ENCODE assay signal across 17 cellular contexts in the genomic region with DNA sequence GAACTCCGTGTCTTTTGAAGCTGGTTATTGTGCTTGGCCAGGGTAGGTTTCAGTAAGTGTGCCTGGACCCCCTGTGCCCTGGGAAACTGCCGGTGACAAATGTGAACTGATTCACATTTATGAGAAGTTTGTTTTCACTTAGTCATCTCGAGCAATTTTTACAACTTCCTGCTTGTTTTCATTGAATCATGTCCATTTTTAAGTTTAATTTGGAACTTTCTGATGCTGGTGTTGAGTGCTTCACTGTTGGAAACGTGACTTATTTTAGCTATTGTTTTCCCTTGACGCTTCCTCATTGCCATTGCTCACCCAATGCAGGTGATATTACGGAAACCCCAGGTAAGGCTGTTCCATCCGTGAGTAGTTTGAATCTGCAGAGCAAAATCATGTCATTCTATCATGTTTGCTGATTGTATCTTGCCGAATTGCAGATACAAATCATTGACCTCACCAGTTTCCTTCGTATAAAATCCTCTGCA.
DNase-seq lines count a peak whose midpoint lies in the region; ATAC-seq, FAIRE-seq and TF ChIP-seq lines count a peak whose summit lies in the region.
"Had no signal": no experiment of that assay in that cellular context is flagged by ENCODE, and none has a peak within 500 bp of the region (broad histone marks: within the 10 kb centered on the region; RNA-seq: fewer than 3 reads in every experiment).

No MANE protein-coding gene starts in this region.

- H2AFZ ChIP-seq in PC-9 = 0 out of 2 replicates have a peak overlapping the region, but pooled peaks have one; percentile 8

- WGBS in A549 (ENCODE audit: missing lambda C conversion rate) = 10% methylated on average over 9 of the region's 9 CpGs
- WGBS in tibial nerve, 2 donors = 48 to 53% methylated on average over 9 of the region's 9 CpGs

- H3K79me2 ChIP-seq in PC-9 (ENCODE audit: low read depth) = no peaks in the 10 kb centered on the region

- peaks cover 30% of the 10 kb centered on the region for H3F3A ChIP-seq in PC-9 (ENCODE audit: insufficient read depth, low read depth)

- H3K4me1 ChIP-seq in A549 = peaks cover 19% of the 10 kb centered on the region
- H3K4me1 ChIP-seq in PC-9 (replicated peaks; ENCODE audit: insufficient read depth) = peaks cover 39% of the 10 kb centered on the region
- H3K4me1 ChIP-seq in tibial nerve = peaks cover 0 to 5% (median 0%) of the 10 kb centered on the region in 4 donors

- TF ChIP-seq POLR2A in A549 (IDR thresholded peaks at IDR 0.05; ENCODE audit: low read length) (no peak), tibial nerve (IDR thresholded peaks at IDR 0.05) (no peak)

- intact Hi-C loops in PC-9 (cut with micrococcal nuclease; ENCODE audit: unreplicated experiment) = no loop called here

- DNase-seq in A549 (ENCODE audit: low read depth in 1 of 2, low spot score in 1 of 2) (peak in 1 of 2 experiments; percentile 54), GM03348 (ENCODE audit: low spot score) (peak; percentile 33), PC-9 (peak in 1 of 2 experiments; percentile 87), fibroblast of villous mesenchyme (ENCODE audit: low read depth) (peak; percentile 49), amygdala (lab: John Stamatoyannopoulos, UW) (no peak), tibial nerve (ENCODE audit: low spot score in 2 of 2) (no peak), UCSD-AML1 (lab: John Stamatoyannopoulos, UW; ENCODE audit: unreplicated experiment) (no peak), activated gamma-delta T cell treated with Interleukin-2 at 50 U/mL for 16 hours (no peak)
- DNase-seq: activated B cell treated with CpG ODN at 0.5 μM for 24 hours; activated naive CD8-positive, alpha-beta T cell treated with anti-CD3 and anti-CD28 coated beads, Interleukin-2, amount 10 ng/mL, durations not matched to agents 7 days and 5 days; C1 segment of cervical spinal cord; cerebellar nuclear complex; head of caudate nucleus; NCI-H1417 had no signal

- H3K36me3 ChIP-seq in PC-9 (ENCODE audit: low read depth) = no peaks in the 10 kb centered on the region
- H3K36me3 ChIP-seq in tibial nerve = no peaks in the 10 kb centered on the region

- BruUV-seq in PC-9 (replicated peaks; lab: Mats Ljungman, UMichigan) = no TSS peak

- POLR2A ChIA-PET in A549 (lab: Yijun Ruan, JAX) = no interaction called here
- POLR2A ChIA-PET in PC-9 (lab: Charles Lee; ENCODE audit: unreplicated experiment) = no interaction called here

- H3K4me3 ChIP-seq in A549 (no peak overlapping the region), PC-9 (no peak overlapping the region), fibroblast of villous mesenchyme (ENCODE audit: low read depth, low read length) (no peak overlapping the region), tibial nerve (no peak overlapping the region)

- no peak for TF ChIP-seq RAD21 in A549 (conservative IDR thresholded peaks at IDR 0.05 in 1 of 2, IDR thresholded peaks at IDR 0.05 in 1 of 2)

- no peaks in the 10 kb centered on the region for H3K27me3 ChIP-seq in PC-9 (ENCODE audit: insufficient read depth, low read depth)
- H3K27me3 ChIP-seq in tibial nerve = no peaks in the 10 kb centered on the region

- no peaks in the 10 kb centered on the region for H3K9me2 ChIP-seq in PC-9 (ENCODE audit: insufficient read depth)

- no peak; a peak in 1 of 6 replicates for ATAC-seq in A549
- ATAC-seq: HepG2 had no signal

- no peaks in the 10 kb centered on the region for H3K9me3 ChIP-seq in A549
- no peaks in the 10 kb centered on the region for H3K9me3 ChIP-seq in PC-9 (ENCODE audit: insufficient read depth, low read depth)
- no peaks in the 10 kb centered on the region for H3K9me3 ChIP-seq in tibial nerve

- TF ChIP-seq CTCF in A549 (IDR thresholded peaks at IDR 0.05) = no peak
- TF ChIP-seq CTCF in PC-9 (conservative IDR thresholded peaks at IDR 0.05) = no peak
- no peak for TF ChIP-seq CTCF in fibroblast of villous mesenchyme (IDR thresholded peaks at IDR 0.05; ENCODE audit: insufficient read depth, low read depth, low read length)
- TF ChIP-seq CTCF in tibial nerve (IDR thresholded peaks at IDR 0.05) = no peak

- H3K27ac ChIP-seq in A549 = peak overlapping the region in 1 of 2 experiments; percentile 60; a peak in 3 of 6 replicates
- H3K27ac ChIP-seq in PC-9 = peak overlapping the region; percentile 54
- no peak overlapping the region for H3K27ac ChIP-seq in tibial nerve

- FAIRE-seq in A549 (lab: Jason Lieb, UNC) = no peak
- FAIRE-seq: GM12892, HepG2, keratinocyte had no signal

- CTCF ChIA-PET in A549 (lab: Yijun Ruan, JAX) = interaction anchor here (0.5 to 1.3 kb wide), 4 partner anchors 12 to 269 kb away, joined by 3 to 5 read pairs (median 3); no protein-coding TSS in a partner anchor
- CTCF ChIA-PET in PC-9 (lab: Charles Lee) = no interaction called here

- H4K20me1 ChIP-seq in PC-9 (ENCODE audit: insufficient read depth) = no peaks in the 10 kb centered on the region

- no peak for TF ChIP-seq EP300 in A549 (IDR thresholded peaks at IDR 0.05)
- no peak for TF ChIP-seq EP300 in tibial nerve (IDR thresholded peaks at IDR 0.05)

- H3K4me2 ChIP-seq in A549 (peak overlapping the region; percentile 68), PC-9 (peak overlapping the region; percentile 57)

TF ChIP-seq in A549, 52 proteins besides CTCF, POLR2A, EP300 and RAD21:
- TF ChIP-seq FOSB (CRISPR knock-in tag; IDR thresholded peaks at IDR 0.05) (no peak), ESRRA (IDR thresholded peaks at IDR 0.05; ENCODE audit: borderline replicate concordance, low read length) (no peak), FOSL2 (IDR thresholded peaks at IDR 0.05) (no peak), FOSL2 (CRISPR knock-in tag; IDR thresholded peaks at IDR 0.05) (peak; percentile 45), GATA3 (IDR thresholded peaks at IDR 0.05; ENCODE audit: borderline replicate concordance) (peak; percentile 84), RARB (CRISPR knock-in tag; IDR thresholded peaks at IDR 0.05) (no peak)

Comparison
In these comparisons a context has a peak if more than half of its experiments do, and no peak if none do; other contexts are left out.
1. DNase-seq: peak in GM03348 (single experiment) and fibroblast of villous mesenchyme (single experiment); none in amygdala (0 of 56), tibial nerve (0 of 2), UCSD-AML1 (single experiment) and activated gamma-delta T cell treated with Interleukin-2 at 50 U/mL for 16 hours (single experiment).